8 cellular contexts compared by ENCODE assay signal in the genomic region with DNA sequence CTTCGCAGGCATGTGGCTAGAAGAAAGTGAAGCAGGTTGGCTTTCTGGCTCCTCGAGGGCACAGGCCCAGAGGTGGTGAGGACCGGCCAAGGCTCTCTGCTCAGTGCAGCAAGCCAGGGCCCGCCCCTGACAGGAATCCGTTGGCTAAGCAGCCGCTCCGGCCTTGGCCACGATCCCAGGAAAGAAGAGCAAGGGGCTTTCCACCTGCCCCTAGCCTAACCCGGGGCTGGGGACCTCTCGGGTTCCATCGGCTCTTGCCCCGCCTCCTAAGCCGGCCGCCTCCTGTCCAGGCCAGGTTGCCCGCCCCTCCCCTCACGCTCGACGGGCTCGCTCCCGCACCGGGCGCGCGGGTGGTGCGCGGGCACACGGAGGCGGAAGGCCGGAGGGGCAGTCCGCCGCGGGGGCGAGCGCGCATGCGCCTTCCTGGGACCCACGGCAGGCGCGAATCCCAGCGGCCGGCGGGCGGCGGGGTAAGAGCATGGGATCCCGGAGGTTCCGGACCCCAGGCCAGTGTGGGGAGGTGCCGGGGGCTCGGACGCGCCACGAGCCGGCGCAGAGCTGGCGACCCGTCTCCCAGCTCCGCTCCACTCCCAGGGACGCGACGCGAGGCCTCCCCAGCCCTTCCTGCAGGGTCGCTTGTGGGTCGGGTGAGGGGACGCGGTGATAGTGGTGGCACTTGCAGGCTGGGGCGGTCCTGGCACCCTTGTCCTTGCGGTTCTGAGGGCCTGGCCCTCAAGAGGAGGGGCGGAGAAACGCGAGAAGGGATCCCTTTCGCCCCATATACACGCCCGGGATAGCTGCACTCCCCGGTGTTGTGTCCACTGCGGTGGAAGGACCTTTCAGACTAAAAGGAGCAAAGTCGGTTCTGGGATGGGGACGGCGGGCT. TPM values are rescaled to one million over a fixed set of nuclear protein-coding genes. Genes with fewer than 3 reads are reported as not detected.
A peak's percentile ranks its signal among the peaks of the same experiment; 100 is the strongest.
DNase-seq lines count a peak whose midpoint lies in the region; ATAC-seq and TF ChIP-seq lines count a peak whose summit lies in the region.

TSS of gene ALG6 (plus strand) at position 410 of the 886 bp plus-strand sequence. CDS start 3,351 bp downstream, outside the sequence.

- peaks cover 0 to 7% (median 0%) of the 10 kb centered on the region in 5 donors for H3K27me3 Mint-ChIP-seq in naive thymus-derived CD4-positive, alpha-beta T cell
- H3K27me3 Mint-ChIP-seq in stimulated activated memory B cell treated with anti-CD40 and anti-IgM and Interleukin-4, amounts not matched to agents 10 μg/mL and 1 μg/mL and 100 μg/mL, for 72 hours: no peaks in the 10 kb centered on the region

- intact Hi-C loops in naive thymus-derived CD4-positive, alpha-beta T cell (cut with micrococcal nuclease): loop anchor here (1.0 to 2.0 kb wide), 9 partner anchors 45 to 1885 kb away; partner anchors contain the start of genes ATG4C (in 2 of the 2), EFCAB7 (in 2 of the 2), ITGB3BP (in 2 of the 2) and FOXD3 (in 1 of the 2)

- H3K4me3 Mint-ChIP-seq in naive thymus-derived CD4-positive, alpha-beta T cell: peak within 1 kb of the TSS; percentile 91 to 99 (median 94)
- H3K4me3 Mint-ChIP-seq in stimulated activated memory B cell treated with anti-CD40 and anti-IgM and Interleukin-4, amounts not matched to agents 10 μg/mL and 1 μg/mL and 100 μg/mL, for 72 hours: peak within 1 kb of the TSS; percentile 85

- H3K4me1 Mint-ChIP-seq in naive thymus-derived CD4-positive, alpha-beta T cell: peaks cover 23 to 46% (median 36%) of the 10 kb centered on the region in 7 donors
- peaks cover 34% of the 10 kb centered on the region for H3K4me1 Mint-ChIP-seq in stimulated activated memory B cell treated with anti-CD40 and anti-IgM and Interleukin-4, amounts not matched to agents 10 μg/mL and 1 μg/mL and 100 μg/mL, for 72 hours

- no peaks in the 10 kb centered on the region for H4K20me1 ChIP-seq in fibroblast of lung (ENCODE audit: control insufficient read depth, extremely low read depth, insufficient read depth, low read length)

- H3K9me3 Mint-ChIP-seq in naive thymus-derived CD4-positive, alpha-beta T cell: no peaks in the 10 kb centered on the region
- H3K9me3 Mint-ChIP-seq in stimulated activated memory B cell treated with anti-CD40 and anti-IgM and Interleukin-4, amounts not matched to agents 10 μg/mL and 1 μg/mL and 100 μg/mL, for 72 hours: no peaks in the 10 kb centered on the region

- TF ChIP-seq CTCF in fibroblast of lung (conservative IDR thresholded peaks at IDR 0.05 in 1 of 2, IDR thresholded peaks at IDR 0.05 in 1 of 2; ENCODE audit: low read depth in 1 of 2, low read length in 2 of 2): peak in 1 of 2 donors; percentile 11

- H3K4me3 ChIP-seq in fibroblast of lung (replicated peaks in 1 of 4; ENCODE audit: control extremely low read depth in 1 of 4, insufficient read depth in 1 of 4, low read depth in 3 of 4, low read length in 4 of 4): peak within 1 kb of the TSS; percentile 89 to 100 (median 97)
- peak within 1 kb of the TSS; percentile 95 for H3K4me3 ChIP-seq in naive thymus-derived CD4-positive, alpha-beta T cell (ENCODE audit: low read length)

- H3K4me1 ChIP-seq in fibroblast of lung (ENCODE audit: control insufficient read depth, extremely low read depth, insufficient read depth, low read length): peaks cover 2% of the 10 kb centered on the region
- peaks cover 0 to 7% of the 10 kb centered on the region in 2 donors for H3K4me1 ChIP-seq in naive thymus-derived CD4-positive, alpha-beta T cell (ENCODE audit: control insufficient read depth in 2 of 2, insufficient read depth in 2 of 2, low read length in 2 of 2)

- DNase-seq in EH (ENCODE audit: low read depth): peak; percentile 91
- peak; percentile 78 for DNase-seq in GOT3 (lab: John Stamatoyannopoulos, UW)
- DNase-seq in LHCN-M2 (ENCODE audit: low read depth): peak; percentile 89
- peak; percentile 92 for DNase-seq in RKO (ENCODE audit: low spot score)
- DNase-seq in activated T-helper 1 cell treated with anti-CD3 and anti-CD28 coated beads, Interleukin-2, amount 50 U/mL, for 16 hours (ENCODE audit: low read depth in 1 of 2, low spot score in 1 of 2): peak; percentile 76 to 91
- DNase-seq in fibroblast of lung (ENCODE audit: low read depth in 2 of 2): peak; percentile 89
- DNase-seq in naive thymus-derived CD4-positive, alpha-beta T cell: peak; percentile 66 to 98 (median 84)

- H3K36me3 Mint-ChIP-seq in naive thymus-derived CD4-positive, alpha-beta T cell: peaks cover 4 to 15% (median 10%) of the 10 kb centered on the region in 5 donors
- peaks cover 17% of the 10 kb centered on the region for H3K36me3 Mint-ChIP-seq in stimulated activated memory B cell treated with anti-CD40 and anti-IgM and Interleukin-4, amounts not matched to agents 10 μg/mL and 1 μg/mL and 100 μg/mL, for 72 hours

- no peaks in the 10 kb centered on the region for H3K79me2 ChIP-seq in fibroblast of lung (ENCODE audit: control insufficient read depth, insufficient read depth, low read length)

- peak within 1 kb of the TSS; percentile 98 for H2AFZ ChIP-seq in fibroblast of lung (ENCODE audit: low read length)

- no peaks in the 10 kb centered on the region for H3K36me3 ChIP-seq in fibroblast of lung (ENCODE audit: control insufficient read depth, insufficient read depth, low read length)
- H3K36me3 ChIP-seq in naive thymus-derived CD4-positive, alpha-beta T cell (ENCODE audit: control insufficient read depth in 2 of 3, insufficient read depth in 3 of 3, low read length in 3 of 3): peaks cover 0 to 13% (median 4%) of the 10 kb centered on the region in 3 experiments

- H3K9me3 ChIP-seq in fibroblast of lung (ENCODE audit: control insufficient read depth, insufficient read depth, low read depth, low read length): no peaks in the 10 kb centered on the region
- H3K9me3 ChIP-seq in naive thymus-derived CD4-positive, alpha-beta T cell (ENCODE audit: control insufficient read depth in 2 of 3, low read length in 3 of 3): no peaks in the 10 kb centered on the region

- no peaks in the 10 kb centered on the region for H3K27me3 ChIP-seq in fibroblast of lung (ENCODE audit: control insufficient read depth, insufficient read depth, low read length)
- no peaks in the 10 kb centered on the region for H3K27me3 ChIP-seq in naive thymus-derived CD4-positive, alpha-beta T cell (ENCODE audit: control insufficient read depth in 2 of 2, insufficient read depth in 2 of 2, low read length in 2 of 2)

- CTCF ChIA-PET in naive thymus-derived CD4-positive, alpha-beta T cell (lab: Charles Lee): no interaction called here

- peak within 1 kb of the TSS; percentile 73 for H3K27ac ChIP-seq in fibroblast of lung (ENCODE audit: insufficient read depth, low read length)
- peak within 1 kb of the TSS; percentile 72 for H3K27ac ChIP-seq in naive thymus-derived CD4-positive, alpha-beta T cell (ENCODE audit: low read depth, low read length)

- peak within 1 kb of the TSS; percentile 79 to 93 (median 84) for H3K27ac Mint-ChIP-seq in naive thymus-derived CD4-positive, alpha-beta T cell
- H3K27ac Mint-ChIP-seq in stimulated activated memory B cell treated with anti-CD40 and anti-IgM and Interleukin-4, amounts not matched to agents 10 μg/mL and 1 μg/mL and 100 μg/mL, for 72 hours: peak within 1 kb of the TSS; percentile 72

- POLR2A ChIA-PET in naive thymus-derived CD4-positive, alpha-beta T cell (lab: Charles Lee): interaction anchor here (0.7 to 1.3 kb wide), 2 partner anchors 225 to 772 kb away, joined by 3 to 4 read pairs; partner anchors contain the start of gene PGM1

- H3K9ac ChIP-seq in fibroblast of lung (ENCODE audit: insufficient read depth, low read length): peak within 1 kb of the TSS; percentile 72

- H3K4me2 ChIP-seq in fibroblast of lung (ENCODE audit: extremely low read depth, insufficient read depth, low read length): peak within 1 kb of the TSS; percentile 100

- peak; percentile 99 for ATAC-seq in naive thymus-derived CD4-positive, alpha-beta T cell
- peak; percentile 98 for ATAC-seq in stimulated activated memory B cell treated with anti-CD40 and anti-IgM and Interleukin-4, amounts not matched to agents 10 μg/mL and 1 μg/mL and 100 μg/mL, for 72 hours

RNA-seq across cellular contexts. Expression of gene ALG6, which starts in this region (rescaled TPM):
- total RNA-seq in LHCN-M2 (2014; rRNA removed): 14.2 and 14.4 TPM in 2 replicates
- 4.1 TPM for polyA plus RNA-seq in LHCN-M2 (2012)
- 11.8 and 15.9 TPM in 2 replicates for total RNA-seq in fibroblast of lung
- polyA plus RNA-seq in fibroblast of lung: 12.5 and 13.1 TPM in 2 replicates
- polyA plus RNA-seq in fibroblast of lung (2012): 6.8 and 7.6 TPM in 2 replicates
- 0.44 TPM in 1 of 2 replicates, not detected in the other for polyA minus RNA-seq in fibroblast of lung (ENCODE audit: low replicate concordance)
- 10 to 100 TPM; 16.1 to 29.8 (median 27.3) TPM for total RNA-seq in naive thymus-derived CD4-positive, alpha-beta T cell
- polyA plus RNA-seq in naive thymus-derived CD4-positive, alpha-beta T cell: 10 to 100 TPM; 21.0 to 25.1 TPM

Comparison
In these comparisons a context has a peak if more than half of its experiments do, and no peak if none do; other contexts are left out.
1. Peak in every context shown above with its lines: DNase-seq, ATAC-seq, H3K4me3 ChIP-seq and H3K27ac ChIP-seq.